Comparison of ENCODE assay signal across 25 cellular contexts in genomic region chr2:56981554-56981953, GRCh38.
DNase-seq lines count a peak whose midpoint lies in the region; ATAC-seq and TF ChIP-seq lines count a peak whose summit lies in the region.
"Had no signal": no experiment of that assay in that cellular context is flagged by ENCODE, and none has a peak within 500 bp of the region (broad histone marks: within the 10 kb centered on the region; RNA-seq: fewer than 3 reads in every experiment).

No MANE protein-coding gene starts in this region.

- H3K4me2 ChIP-seq in PC-3 (ENCODE audit: low read length), result no peak overlapping the region

- no peaks in the 10 kb centered on the region for H3K4me1 ChIP-seq in PC-3 (ENCODE audit: insufficient read depth, low read length)
- H3K4me1 ChIP-seq: gastroesophageal sphincter, testis had no signal

- H4K20me1 ChIP-seq in PC-3 (ENCODE audit: low read length), result no peaks in the 10 kb centered on the region

- no peak for ATAC-seq in PC-3
- ATAC-seq in HG03095 (IDR thresholded peaks at IDR 0.05; ENCODE audit: unreplicated experiment), result no peak
- no peak for ATAC-seq in GM18519 (IDR thresholded peaks at IDR 0.05; ENCODE audit: low FRiP score, unreplicated experiment)
- ATAC-seq: activated CD8-positive, alpha-beta T cell treated with anti-CD3 and anti-CD28 coated beads, Interleukin-2, amount 10 ng/mL, durations not matched to agents 7 days and 5 days; gastroesophageal sphincter; HCT116; Right ventricle myocardium inferior had no signal

- H3K27ac ChIP-seq in PC-3 (ENCODE audit: low read length), result no peak overlapping the region
- H3K27ac ChIP-seq: gastroesophageal sphincter, ovary, skin epidermis, testis had no signal

- peaks cover 26% of the 10 kb centered on the region for H3K27me3 ChIP-seq in PC-3 (ENCODE audit: low read length)
- H3K27me3 ChIP-seq: gastroesophageal sphincter, ovary, testis had no signal

- DNase-seq in AG04449 (ENCODE audit: low read depth, low spot score) (peak; percentile 54), GM04504 (ENCODE audit: low read depth) (peak; percentile 38), PC-3 (peak; percentile 5), hepatic stellate cell (ENCODE audit: low spot score) (peak; percentile 7)
- DNase-seq in effector CD8-positive, alpha-beta T cell (lab: John Stamatoyannopoulos, UW), result no peak
- no peak for DNase-seq in stimulated activated CD4-positive, alpha-beta T cell treated with anti-CD3 and anti-CD28 coated beads, Interleukin-4, amount 100 ng/mL, for 4 hours
- DNase-seq: activated CD4-positive, alpha-beta T cell treated with anti-CD3 and anti-CD28 coated beads for 1 hour; activated CD8-positive, alpha-beta T cell treated with anti-CD3 and anti-CD28 coated beads, Interleukin-2, amount 10 ng/mL, durations not matched to agents 7 days and 5 days; activated naive CD4-positive, alpha-beta T cell treated with anti-CD3 and anti-CD28 coated beads for 36 hours; amniotic stem cell; CD8-positive, alpha-beta memory T cell; DMS 273 treated with DMSO at 0.1 percent for 48 hours; hypothalamus; MV-4-11; NCI-H1436 treated with DMSO at 0.1 percent for 48 hours; NCI-H2081 treated with DMSO at 0.1 percent for 48 hours; ovary; stimulated activated naive CD4-positive, alpha-beta T cell treated with Interleukin-2 at 50 U/mL for 16 hours; testis had no signal

- no TSS peak for BruUV-seq in PC-3 (replicated peaks; lab: Mats Ljungman, UMichigan)

- no peaks in the 10 kb centered on the region for H3K9me2 ChIP-seq in PC-3 (replicated peaks; ENCODE audit: low read length)

- H3K36me3 ChIP-seq in PC-3 (ENCODE audit: low read depth, low read length), result no peaks in the 10 kb centered on the region
- H3K36me3 ChIP-seq: gastroesophageal sphincter, ovary had no signal

- H3F3A ChIP-seq in PC-3 (ENCODE audit: low read length, unreplicated experiment), result no peaks in the 10 kb centered on the region

- no peaks in the 10 kb centered on the region for H3K9me3 ChIP-seq in PC-3 (ENCODE audit: low read length)
- H3K9me3 ChIP-seq: ovary, testis had no signal

- POLR2A ChIA-PET in AG04449 (lab: Yijun Ruan, JAX), result no interaction called here
- POLR2A ChIA-PET in PC-3 (lab: Charles Lee; ENCODE audit: unreplicated experiment), result no interaction called here

- CTCF ChIA-PET in AG04449 (lab: Yijun Ruan, JAX), result interaction anchor here (0.9 kb wide), 1 partner anchor 87 kb away, joined by 3 read pairs; no protein-coding TSS in a partner anchor
- CTCF ChIA-PET in PC-3 (lab: Charles Lee), result no interaction called here

- intact Hi-C loops in PC-3 (cut with micrococcal nuclease), result no loop called here

- H3K79me2 ChIP-seq in PC-3 (ENCODE audit: low read length), result no peaks in the 10 kb centered on the region

- no peak for TF ChIP-seq CTCF in AG04449 (IDR thresholded peaks at IDR 0.05; ENCODE audit: insufficient read depth, low read length, missing control alignments)
- TF ChIP-seq CTCF in PC-3 (conservative IDR thresholded peaks at IDR 0.05; ENCODE audit: low read depth, low read length), result no peak

- no peak overlapping the region for H3K4me3 ChIP-seq in AG04449 (ENCODE audit: low read depth, low read length)
- H3K4me3 ChIP-seq in PC-3 (ENCODE audit: low read length), result no peak overlapping the region
- H3K4me3 ChIP-seq: gastroesophageal sphincter, ovary, skin epidermis, testis had no signal

- no peak overlapping the region for H2AFZ ChIP-seq in PC-3 (ENCODE audit: low read length)

- H3K9ac ChIP-seq in PC-3 (ENCODE audit: low read length), result no peak overlapping the region

Comparison
In these comparisons a context has a peak if more than half of its experiments do, and no peak if none do; other contexts are left out.
1. DNase-seq: peak in AG04449 (single experiment), GM04504 (single experiment), PC-3 (single experiment) and hepatic stellate cell (single experiment); none in effector CD8-positive, alpha-beta T cell (single experiment) and stimulated activated CD4-positive, alpha-beta T cell treated with anti-CD3 and anti-CD28 coated beads, Interleukin-4, amount 100 ng/mL, for 4 hours (0 of 2).